In the genomic region with DNA sequence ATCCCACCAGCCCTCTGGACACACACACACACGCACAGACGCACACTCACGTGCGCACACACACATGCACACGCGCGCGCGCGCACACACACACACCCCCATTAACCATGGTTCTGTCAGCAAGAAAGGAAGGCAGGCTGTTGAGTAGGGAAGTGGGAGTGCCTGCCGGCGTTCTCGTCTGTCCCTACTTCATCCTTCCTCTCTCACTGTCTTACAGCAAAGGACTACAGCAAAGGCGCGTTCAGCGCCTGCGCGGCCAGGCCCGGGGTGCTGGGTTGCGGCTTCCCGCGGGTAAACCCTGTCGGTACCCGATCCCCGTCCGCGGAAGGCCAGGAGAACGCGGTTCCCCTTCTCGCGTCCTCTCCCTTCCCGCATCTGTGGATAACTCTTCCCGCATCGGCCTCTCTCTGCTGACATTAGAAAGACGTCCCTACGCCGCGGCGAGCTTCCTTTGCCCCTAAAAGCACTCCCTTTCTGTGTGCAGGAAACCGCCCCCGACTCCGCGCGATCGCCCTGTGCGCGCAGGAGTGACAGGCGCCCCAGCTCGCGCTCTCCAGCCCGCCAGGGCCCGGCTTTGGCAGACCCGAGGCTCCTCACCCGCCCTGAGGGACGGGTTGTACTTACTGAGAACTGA, we compare ENCODE assay signal across 8 cellular contexts.
A peak's percentile ranks its signal among the peaks of the same experiment; 100 is the strongest.
DNase-seq lines count a peak whose midpoint lies in the region; ATAC-seq, FAIRE-seq and TF ChIP-seq lines count a peak whose summit lies in the region.

No MANE protein-coding gene starts in this region.

- peak overlapping the region; percentile 28 for H3K4me3 ChIP-seq in bronchial epithelial cell (ENCODE audit: low read depth, low read length)

- peak in 2 of 3 experiments; percentile 89 to 91 for DNase-seq in NCI-H1417 (lab: John Stamatoyannopoulos, UW)
- DNase-seq in NCI-H1417 treated with DMSO at 0.1 percent for 48 hours (lab: John Stamatoyannopoulos, UW), result no peak
- DNase-seq in NCI-H2227 treated with DMSO at 0.1 percent for 48 hours (lab: John Stamatoyannopoulos, UW), result peak; percentile 53
- DNase-seq in bronchial epithelial cell (ENCODE audit: low read depth), result peak; percentile 46
- DNase-seq in iris pigment epithelial cell (ENCODE audit: low read depth), result peak; percentile 34
- DNase-seq in stimulated activated CD4-positive, alpha-beta T cell treated with anti-CD3 and anti-CD28 coated beads, Interleukin-4, amount 100 ng/mL, for 1 hour, result peak; percentile 7

- H3K36me3 ChIP-seq in bronchial epithelial cell (ENCODE audit: control insufficient read depth, insufficient read depth, low read length), result no peaks in the 10 kb centered on the region

- TF ChIP-seq CTCF in bronchial epithelial cell (IDR thresholded peaks at IDR 0.05; ENCODE audit: insufficient read depth, low read length, severe bottlenecking), result no peak

- peaks cover 6% of the 10 kb centered on the region for H3K27me3 ChIP-seq in bronchial epithelial cell (ENCODE audit: control insufficient read depth, insufficient read depth, low read length)

- ATAC-seq in HG03175 (IDR thresholded peaks at IDR 0.05; ENCODE audit: unreplicated experiment), result no peak
- ATAC-seq in activated CD4-positive, CD25-positive, alpha-beta regulatory T cell treated with anti-CD3 and anti-CD28 coated beads, Interleukin-2, amount 50 U/mL, for 24 hours, result no peak

- FAIRE-seq in bronchial epithelial cell (lab: Jason Lieb, UNC), result no peak
